8 cellular contexts compared by ENCODE assay signal in genomic region chr10:75283150-75284096, GRCh38. TPM values are rescaled to one million over a fixed set of nuclear protein-coding genes. Genes with fewer than 3 reads are reported as not detected.
A peak's percentile ranks its signal among the peaks of the same experiment; 100 is the strongest.
DNase-seq lines count a peak whose midpoint lies in the region; ATAC-seq and TF ChIP-seq lines count a peak whose summit lies in the region.

No MANE protein-coding gene starts in this region.

- in situ Hi-C loops in astrocyte of the cerebellum (cut with HindIII; ENCODE audit: low sequenced_read_pairs): no loop called here

- TF ChIP-seq POLR2A in sigmoid colon (IDR thresholded peaks at IDR 0.05): no peak

- H3K4me1 ChIP-seq in HUES48 (ENCODE audit: control insufficient read depth, insufficient read depth, low read length): no peaks in the 10 kb centered on the region
- H3K4me1 ChIP-seq in iPS DF 6.9 (ENCODE audit: control insufficient read depth, insufficient read depth, low read length): no peaks in the 10 kb centered on the region
- H3K4me1 ChIP-seq in sigmoid colon: peaks cover 0 to 17% (median 15%) of the 10 kb centered on the region in 4 donors

- no peak for TF ChIP-seq CTCF in astrocyte of the cerebellum (IDR thresholded peaks at IDR 0.05; ENCODE audit: low read depth, low read length, missing control alignments)
- TF ChIP-seq CTCF in sigmoid colon (IDR thresholded peaks at IDR 0.05): no peak

- H3K9ac ChIP-seq in HUES48 (ENCODE audit: low read depth, low read length): no peak overlapping the region

- H3K27me3 ChIP-seq in HUES48 (ENCODE audit: control insufficient read depth, insufficient read depth, low read length) (peaks cover 13% of the 10 kb centered on the region), iPS DF 6.9 (ENCODE audit: control insufficient read depth, insufficient read depth, low read length) (no peaks in the 10 kb centered on the region; the same call in 1 of the 2 replicates), sigmoid colon (no peaks in the 10 kb centered on the region)

- DNase-seq in astrocyte of the cerebellum (ENCODE audit: low read depth): peak; percentile 56
- no peak for DNase-seq in iPS DF 6.9 (ENCODE audit: low read depth, low spot score)
- DNase-seq in sigmoid colon: no peak
- DNase-seq in D341Med (ENCODE audit: low spot score): no peak

- H3K27ac ChIP-seq in HUES48 (ENCODE audit: low read depth, low read length) (no peak overlapping the region), iPS DF 6.9 (ENCODE audit: low read length) (no peak overlapping the region), sigmoid colon (peak overlapping the region; percentile 39 to 57 (median 44))

- TF ChIP-seq EP300 in sigmoid colon (IDR thresholded peaks at IDR 0.05): no peak

- H3K36me3 ChIP-seq in HUES48 (ENCODE audit: control insufficient read depth, insufficient read depth, low read length) (no peaks in the 10 kb centered on the region), iPS DF 6.9 (ENCODE audit: control insufficient read depth, insufficient read depth, low read length) (no peaks in the 10 kb centered on the region), sigmoid colon (no peaks in the 10 kb centered on the region)

- no CpG with 5 or more reads among the region's 21 CpGs for WGBS in iPS DF 6.9 (ENCODE audit: insufficient coverage, insufficient read length)
- WGBS in sigmoid colon, 2 donors: 47 to 82% methylated on average over 21 of the region's 21 CpGs

- intact Hi-C loops in sigmoid colon (cut with DNase I): no loop called here

- ATAC-seq in GM18909 (IDR thresholded peaks at IDR 0.05; ENCODE audit: poor library complexity, unreplicated experiment) (no peak), HG02623 (IDR thresholded peaks at IDR 0.05; ENCODE audit: unreplicated experiment) (no peak), HG02588 (IDR thresholded peaks at IDR 0.05; ENCODE audit: unreplicated experiment) (no peak)

- H3K4me3 ChIP-seq in HUES48 (ENCODE audit: low read depth, low read length): peak overlapping the region; percentile 64
- H3K4me3 ChIP-seq in astrocyte of the cerebellum (ENCODE audit: low read depth, low read length): no peak overlapping the region
- peak overlapping the region; percentile 48; the same call in 1 of the 2 replicates for H3K4me3 ChIP-seq in iPS DF 6.9 (ENCODE audit: low read length)
- H3K4me3 ChIP-seq in sigmoid colon: no peak overlapping the region

- H3K9me3 ChIP-seq in HUES48 (ENCODE audit: control insufficient read depth, insufficient read depth, low read length): no peaks in the 10 kb centered on the region
- H3K9me3 ChIP-seq in iPS DF 6.9 (ENCODE audit: control insufficient read depth, insufficient read depth, low read length): no peaks in the 10 kb centered on the region
- no peaks in the 10 kb centered on the region for H3K9me3 ChIP-seq in sigmoid colon

RNA-seq across cellular contexts. Expression of gene COMTD1, which starts 47.7 kb away (rescaled TPM):
- 10 to 100 TPM in 2 of 4 donors, 1 to 10 TPM in 2; 7.8 to 11.4 (median 10.3) TPM for total RNA-seq in sigmoid colon
- 100 to 1,000 TPM in 2 of 3 donors, 10 to 100 TPM in 1; 56.5 to 147 (median 105) TPM for polyA plus RNA-seq in sigmoid colon

Comparison
In these comparisons a context has a peak if more than half of its experiments do, and no peak if none do; other contexts are left out.
1. H3K27ac ChIP-seq: peak in sigmoid colon (4 of 4); none in HUES48 (single experiment) and iPS DF 6.9 (single experiment).
2. H3K4me3 ChIP-seq: peak in HUES48 (single experiment) and iPS DF 6.9 (single experiment); none in astrocyte of the cerebellum (single experiment) and sigmoid colon (0 of 4).